Comparison of ENCODE assay signal across 15 cellular contexts in genomic region chr3:133965906-133966305, GRCh38.
A peak's percentile ranks its signal among the peaks of the same experiment; 100 is the strongest.
DNase-seq lines count a peak whose midpoint lies in the region; ATAC-seq and TF ChIP-seq lines count a peak whose summit lies in the region.
"Had no signal": no experiment of that assay in that cellular context is flagged by ENCODE, and none has a peak within 500 bp of the region (broad histone marks: within the 10 kb centered on the region; RNA-seq: fewer than 3 reads in every experiment).

No MANE protein-coding gene starts in this region.

- TF ChIP-seq POLR2A in spleen (IDR thresholded peaks at IDR 0.05), result no peak

- H3K9me3 ChIP-seq in lower lobe of right lung, result no peaks in the 10 kb centered on the region
- H3K9me3 ChIP-seq in spleen, result no peaks in the 10 kb centered on the region
- H3K9me3 ChIP-seq in upper lobe of right lung, result no peaks in the 10 kb centered on the region
- H3K9me3 ChIP-seq: BE2C had no signal

- ATAC-seq in lower lobe of right lung (no peak), left ventricle myocardium superior (no peak), upper lobe of right lung (no peak)
- ATAC-seq: HCT116 had no signal

- no peaks in the 10 kb centered on the region for H3K36me3 ChIP-seq in lower lobe of right lung
- no peaks in the 10 kb centered on the region for H3K36me3 ChIP-seq in spleen
- no peaks in the 10 kb centered on the region for H3K36me3 ChIP-seq in upper lobe of right lung
- H3K36me3 ChIP-seq: BE2C had no signal

- no peaks in the 10 kb centered on the region for H3K27me3 ChIP-seq in lower lobe of right lung (ENCODE audit: low read depth)
- H3K27me3 ChIP-seq in spleen (replicated peaks in 1 of 7), result no peaks in the 10 kb centered on the region
- no peaks in the 10 kb centered on the region for H3K27me3 ChIP-seq in upper lobe of right lung
- H3K27me3 ChIP-seq: BE2C had no signal

- H3K4me1 ChIP-seq in lower lobe of right lung (peaks cover 12% of the 10 kb centered on the region), spleen (peaks cover 0 to 34% (median 2%) of the 10 kb centered on the region in 6 donors), upper lobe of right lung (peaks cover 8% of the 10 kb centered on the region)
- H3K4me1 ChIP-seq: BE2C had no signal

- TF ChIP-seq CTCF in lower lobe of right lung (IDR thresholded peaks at IDR 0.05), result no peak
- TF ChIP-seq CTCF in spleen (IDR thresholded peaks at IDR 0.05 in 8 of 11, conservative IDR thresholded peaks at IDR 0.05 in 3 of 11), result no peak
- no peak for TF ChIP-seq CTCF in upper lobe of right lung (IDR thresholded peaks at IDR 0.05)

- no peak overlapping the region for H3K4me3 ChIP-seq in lower lobe of right lung
- H3K4me3 ChIP-seq in spleen, result no peak overlapping the region
- no peak overlapping the region for H3K4me3 ChIP-seq in upper lobe of right lung
- H3K4me3 ChIP-seq: GM23338 had no signal

- intact Hi-C loops in lower lobe of right lung (cut with DNase I), result no loop called here
- intact Hi-C loops in spleen (cut with DNase I; ENCODE audit: low total_unique reads), result no loop called here
- intact Hi-C loops in left ventricle myocardium superior (cut with micrococcal nuclease), result no loop called here
- intact Hi-C loops in upper lobe of right lung (cut with DNase I), result no loop called here

- WGBS in spleen, 5 donors, result 72 to 90% (median 76%) methylated on average over 4 of the region's 4 CpGs

- DNase-seq in OCI-M1 (lab: John Stamatoyannopoulos, UW), result peak; percentile 38
- DNase-seq in lower lobe of right lung, result no peak
- DNase-seq in spleen, result peak; percentile 17
- DNase-seq in left ventricle myocardium superior, result no peak
- no peak for DNase-seq in upper lobe of right lung
- DNase-seq in stimulated activated CD4-positive, alpha-beta T cell treated with anti-CD3 and anti-CD28 coated beads, Interleukin-4, amount 100 ng/mL, for 24 hours, result no peak
- DNase-seq: ACHN; BE2C; CD4-positive, alpha-beta memory T cell; DMS153; DMS79; GDM1; IMR-90 had no signal

- H3K27ac ChIP-seq in lower lobe of right lung, result peak overlapping the region; percentile 16
- no peak overlapping the region for H3K27ac ChIP-seq in spleen
- no peak overlapping the region for H3K27ac ChIP-seq in upper lobe of right lung

Comparison
In these comparisons a context has a peak if more than half of its experiments do, and no peak if none do; other contexts are left out.
1. DNase-seq: peak in OCI-M1 (single experiment) and spleen (single experiment); none in lower lobe of right lung (single experiment), left ventricle myocardium superior (single experiment), upper lobe of right lung (single experiment) and stimulated activated CD4-positive, alpha-beta T cell treated with anti-CD3 and anti-CD28 coated beads, Interleukin-4, amount 100 ng/mL, for 24 hours (single experiment).